In genomic region chr2:177680866-177681358, GRCh38 we compare ENCODE assay signal across 26 cellular contexts.
"Had no signal": no experiment of that assay in that cellular context is flagged by ENCODE, and none has a peak within 500 bp of the region (broad histone marks: within the 10 kb centered on the region; RNA-seq: fewer than 3 reads in every experiment).

No MANE protein-coding gene starts in this region.

- DNase-seq: colonic mucosa; effector CD8-positive, alpha-beta T cell; esophagus squamous epithelium; foreskin melanocyte; glutamatergic neuron; hippocampal formation; left cardiac atrium; left ventricle myocardium superior; lower lobe of right lung; natural killer cell; stimulated activated CD4-positive, alpha-beta T cell treated with anti-CD3 and anti-CD28 coated beads, Interleukin-12 subunit alpha, Interleukin-12 subunit beta, amount 100 ng/mL, for 4 hours; stimulated activated CD4-positive, alpha-beta T cell treated with anti-CD3 and anti-CD28 coated beads, Interleukin-1b, Interleukin-23, amount 100 ng/mL, for 48 hours; stimulated activated CD4-positive, alpha-beta T cell treated with anti-CD3 and anti-CD28 coated beads, Interleukin-4, amount 100 ng/mL, for 1 hour; stimulated activated CD8-positive, alpha-beta memory T cell treated with anti-CD3 and anti-CD28 coated beads, Interleukin-4, amount 100 ng/mL, for 48 hours; stimulated activated naive CD4-positive, alpha-beta T cell; stimulated activated naive CD8-positive, alpha-beta T cell treated with anti-CD3 and anti-CD28 coated beads, Interleukin-15, amount 100 ng/mL, for 72 hours; transverse colon; upper lobe of right lung; uterus had no signal

- H3K4me3 ChIP-seq: colonic mucosa, esophagus squamous epithelium, heart right ventricle, lower lobe of right lung, smooth muscle cell, suprapubic skin, transverse colon, upper lobe of right lung, uterus had no signal

- H3K9me3 ChIP-seq: colonic mucosa, esophagus squamous epithelium, heart right ventricle, lower lobe of right lung, neutrophil, suprapubic skin, transverse colon, upper lobe of right lung, uterus had no signal

- H3K27me3 ChIP-seq: colonic mucosa, heart right ventricle, transverse colon, uterus had no signal

- FAIRE-seq: endothelial cell of umbilical vein, islet of Langerhans had no signal

- ATAC-seq: lower lobe of right lung; natural killer cell; sciatic nerve; stimulated activated naive CD8-positive, alpha-beta T cell treated with anti-CD3 and anti-CD28 coated beads, Interleukin-15, amount 100 ng/mL, for 72 hours; upper lobe of right lung had no signal

- H3K4me1 ChIP-seq: colonic mucosa, esophagus squamous epithelium, lower lobe of right lung, suprapubic skin, upper lobe of right lung had no signal

- H3K36me3 ChIP-seq: colonic mucosa, esophagus squamous epithelium, heart right ventricle, lower lobe of right lung, neutrophil, suprapubic skin, transverse colon, upper lobe of right lung, uterus had no signal
